In genomic region chr5:176537608-176538504, GRCh38 we compare ENCODE assay signal across 1 cellular context.
TF ChIP-seq lines count a peak whose summit lies in the region.

No MANE protein-coding gene starts in this region.

TF ChIP-seq in K562, 482 proteins besides CTCF, POLR2A, EP300 and RAD21 (continued from another document):
- TF ChIP-seq REST (CRISPR knock-in tag; IDR thresholded peaks at IDR 0.05; ENCODE audit: low read depth) (0 out of 2 replicates have a peak, but pooled peaks have one; percentile 23), ZNF551 (CRISPR knock-in tag; IDR thresholded peaks at IDR 0.05) (no peak), E2F8 (IDR thresholded peaks at IDR 0.05; ENCODE audit: low read depth, partially characterized antibody) (peak; percentile 39), CHAMP1 (IDR thresholded peaks at IDR 0.05) (no peak), POLR3G (IDR thresholded peaks at IDR 0.05; ENCODE audit: extremely low read depth, insufficient read length, insufficient replicate concordance) (no peak), ZNF445 (CRISPR knock-in tag; IDR thresholded peaks at IDR 0.05; ENCODE audit: low read depth) (0 out of 2 replicates have a peak, but pooled peaks have one; percentile 69), MBD2 (IDR thresholded peaks at IDR 0.05; ENCODE audit: borderline replicate concordance, low read depth) (peak; percentile 71; the same call in 1 of the 2 replicates), ZBTB5 (IDR thresholded peaks at IDR 0.05) (no peak), ZNF165 (CRISPR knock-in tag; IDR thresholded peaks at IDR 0.05; ENCODE audit: borderline replicate concordance) (peak; percentile 73; the same call in 1 of the 2 replicates), HNRNPK (IDR thresholded peaks at IDR 0.05; ENCODE audit: low read depth, low read length, poor library complexity, severe bottlenecking) (no peak), KLF13 (tag; IDR thresholded peaks at IDR 0.05; ENCODE audit: borderline replicate concordance, low read depth) (peak; percentile 58), ZNF695 (CRISPR knock-in tag; IDR thresholded peaks at IDR 0.05) (no peak), ZBTB8A (IDR thresholded peaks at IDR 0.05; ENCODE audit: partially characterized antibody) (no peak), CREM (IDR thresholded peaks at IDR 0.05; ENCODE audit: low read depth) (peak; percentile 98)
